Comparison of ENCODE assay signal across 1 cellular context in genomic region chr10:129963076-129963830, GRCh38.
TF ChIP-seq lines count a peak whose summit lies in the region.

No MANE protein-coding gene starts in this region.

TF ChIP-seq in HEK293, 187 proteins besides CTCF, POLR2A, EP300 and RAD21 (continued from another document):
- no peak for TF ChIP-seq ZBTB10 (tag by site-specific recombination; IDR thresholded peaks at IDR 0.05)
- no peak for TF ChIP-seq ZNF18 (tag by site-specific recombination; IDR thresholded peaks at IDR 0.05)
- TF ChIP-seq ATF2 (tag by site-specific recombination; IDR thresholded peaks at IDR 0.05; ENCODE audit: low read depth), result 0 out of 2 replicates have a peak, but pooled peaks have one; percentile 21
- no peak for TF ChIP-seq ZNF350 (tag by site-specific recombination; IDR thresholded peaks at IDR 0.05)
- TF ChIP-seq ZNF404 (tag by site-specific recombination; IDR thresholded peaks at IDR 0.05), result no peak
- TF ChIP-seq SETDB1 (IDR thresholded peaks at IDR 0.05; ENCODE audit: insufficient read length, low read length), result no peak
- TF ChIP-seq MEIS1 (CRISPR knock-in tag; IDR thresholded peaks at IDR 0.05; ENCODE audit: borderline replicate concordance), result no peak
- no peak for TF ChIP-seq ZFP69B (tag by site-specific recombination; IDR thresholded peaks at IDR 0.05)
- no peak for TF ChIP-seq ZNF792 (tag by site-specific recombination; IDR thresholded peaks at IDR 0.05)
- no peak for TF ChIP-seq SALL2 (tag by site-specific recombination; IDR thresholded peaks at IDR 0.05; ENCODE audit: borderline replicate concordance)
- TF ChIP-seq ZFP41 (tag by site-specific recombination; IDR thresholded peaks at IDR 0.05; ENCODE audit: borderline replicate concordance), result no peak
- no peak for TF ChIP-seq ZNF621 (tag by site-specific recombination; IDR thresholded peaks at IDR 0.05)
- TF ChIP-seq BCL6B (tag by site-specific recombination; IDR thresholded peaks at IDR 0.05), result no peak
- TF ChIP-seq ZBTB8A (tag by site-specific recombination; IDR thresholded peaks at IDR 0.05), result peak; percentile 74
- TF ChIP-seq ZNF843 (tag by site-specific recombination; IDR thresholded peaks at IDR 0.05), result no peak
- peak; percentile 55 for TF ChIP-seq GLIS1 (tag by site-specific recombination; IDR thresholded peaks at IDR 0.05)
- no peak for TF ChIP-seq ZBTB21 (tag by site-specific recombination; IDR thresholded peaks at IDR 0.05)
- TF ChIP-seq ZNF292 (tag by site-specific recombination; IDR thresholded peaks at IDR 0.05; ENCODE audit: borderline replicate concordance, low read depth), result no peak
- TF ChIP-seq ZNF530 (tag by site-specific recombination; IDR thresholded peaks at IDR 0.05; ENCODE audit: low read depth), result no peak
- TF ChIP-seq PRDM6 (tag by site-specific recombination; IDR thresholded peaks at IDR 0.05), result no peak
- peak; percentile 46; the same call in 1 of the 2 replicates for TF ChIP-seq ZBTB20 (tag by site-specific recombination; IDR thresholded peaks at IDR 0.05)
- TF ChIP-seq ZNF654 (tag by site-specific recombination; IDR thresholded peaks at IDR 0.05; ENCODE audit: low read depth), result no peak
- TF ChIP-seq HOXC10 (CRISPR knock-in tag; IDR thresholded peaks at IDR 0.05), result no peak; the same call in 1 of the 2 replicates
- TF ChIP-seq YY2 (tag by site-specific recombination; IDR thresholded peaks at IDR 0.05), result no peak
- no peak for TF ChIP-seq ZNF558 (tag by site-specific recombination; IDR thresholded peaks at IDR 0.05)
- TF ChIP-seq ZNF596 (tag by site-specific recombination; IDR thresholded peaks at IDR 0.05), result 0 out of 2 replicates have a peak, but pooled peaks have one; percentile 9
